1 cellular context compared by ENCODE assay signal in genomic region chr20:32762754-32763201, GRCh38.
A peak's percentile ranks its signal among the peaks of the same experiment; 100 is the strongest.
TF ChIP-seq lines count a peak whose summit lies in the region.

No MANE protein-coding gene starts in this region.

TF ChIP-seq in HepG2, 621 proteins besides CTCF, POLR2A, EP300 and RAD21 (continued from another document and continues in another):
- TF ChIP-seq, protein P1, sequence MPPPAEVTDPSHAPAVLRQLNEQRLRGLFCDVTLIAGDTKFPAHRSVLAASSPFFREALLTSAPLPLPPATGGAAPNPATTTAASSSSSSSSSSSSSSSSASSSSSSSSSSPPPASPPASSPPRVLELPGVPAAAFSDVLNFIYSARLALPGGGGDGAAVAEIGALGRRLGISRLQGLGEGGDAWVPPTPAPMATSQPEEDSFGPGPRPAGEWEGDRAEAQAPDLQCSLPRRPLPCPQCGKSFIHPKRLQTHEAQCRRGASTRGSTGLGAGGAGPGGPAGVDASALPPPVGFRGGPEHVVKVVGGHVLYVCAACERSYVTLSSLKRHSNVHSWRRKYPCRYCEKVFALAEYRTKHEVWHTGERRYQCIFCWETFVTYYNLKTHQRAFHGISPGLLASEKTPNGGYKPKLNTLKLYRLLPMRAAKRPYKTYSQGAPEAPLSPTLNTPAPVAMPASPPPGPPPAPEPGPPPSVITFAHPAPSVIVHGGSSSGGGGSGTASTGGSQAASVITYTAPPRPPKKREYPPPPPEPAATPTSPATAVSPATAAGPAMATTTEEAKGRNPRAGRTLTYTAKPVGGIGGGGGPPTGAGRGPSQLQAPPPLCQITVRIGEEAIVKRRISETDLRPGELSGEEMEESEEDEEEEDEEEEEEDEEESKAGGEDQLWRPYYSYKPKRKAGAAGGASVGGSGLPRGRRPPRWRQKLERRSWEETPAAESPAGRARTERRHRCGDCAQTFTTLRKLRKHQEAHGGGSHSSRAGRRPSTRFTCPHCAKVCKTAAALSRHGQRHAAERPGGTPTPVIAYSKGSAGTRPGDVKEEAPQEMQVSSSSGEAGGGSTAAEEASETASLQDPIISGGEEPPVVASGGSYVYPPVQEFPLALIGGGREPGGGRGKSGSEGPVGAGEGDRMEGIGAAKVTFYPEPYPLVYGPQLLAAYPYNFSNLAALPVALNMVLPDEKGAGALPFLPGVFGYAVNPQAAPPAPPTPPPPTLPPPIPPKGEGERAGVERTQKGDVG (CRISPR knock-in tag; IDR thresholded peaks at IDR 0.05; ENCODE audit: borderline replicate concordance), result peak; percentile 24; the same call in 1 of the 2 replicates
- TF ChIP-seq MED1 (CRISPR knock-in tag; IDR thresholded peaks at IDR 0.05) (peak; percentile 22; the same call in 1 of the 2 replicates), CREM (IDR thresholded peaks at IDR 0.05) (no peak), CREM (CRISPR knock-in tag; IDR thresholded peaks at IDR 0.05) (no peak), MTF1 (CRISPR knock-in tag; IDR thresholded peaks at IDR 0.05) (no peak), RXRA (CRISPR knock-in tag; IDR thresholded peaks at IDR 0.05) (0 out of 2 replicates have a peak, but pooled peaks have one; percentile 49), ZFP41 (CRISPR knock-in tag; IDR thresholded peaks at IDR 0.05; ENCODE audit: borderline replicate concordance) (0 out of 2 replicates have a peak, but pooled peaks have one; percentile 13), PITX1 (CRISPR knock-in tag; IDR thresholded peaks at IDR 0.05) (peak; percentile 10; the same call in 1 of the 2 replicates), MEIS2 (CRISPR knock-in tag; IDR thresholded peaks at IDR 0.05) (peak; percentile 25; the same call in 1 of the 2 replicates), ZNF891 (CRISPR knock-in tag; IDR thresholded peaks at IDR 0.05) (peak; percentile 71), TSC22D2 (CRISPR knock-in tag; IDR thresholded peaks at IDR 0.05; ENCODE audit: borderline replicate concordance) (no peak), CAMTA2 (CRISPR knock-in tag; IDR thresholded peaks at IDR 0.05; ENCODE audit: borderline replicate concordance) (peak; percentile 50; the same call in 1 of the 2 replicates), HNRNPUL1 (IDR thresholded peaks at IDR 0.05; ENCODE audit: low read depth, low read length) (no peak), ZNF414 (CRISPR knock-in tag; IDR thresholded peaks at IDR 0.05) (0 out of 2 replicates have a peak, but pooled peaks have one; percentile 74), SRSF1 (optimal IDR thresholded peaks at IDR 0.05; ENCODE audit: low read depth, low read length) (peak; percentile 16), ZNF800 (CRISPR knock-in tag; IDR thresholded peaks at IDR 0.05) (peak; percentile 17; the same call in 1 of the 2 replicates), HOXD1 (CRISPR knock-in tag; IDR thresholded peaks at IDR 0.05) (no peak; the same call in 1 of the 2 replicates), ZNF512B (CRISPR knock-in tag; IDR thresholded peaks at IDR 0.05; ENCODE audit: borderline replicate concordance) (0 out of 2 replicates have a peak, but pooled peaks have one; percentile 58), ZNF737 (CRISPR knock-in tag; IDR thresholded peaks at IDR 0.05; ENCODE audit: borderline replicate concordance) (no peak), BCL3 (CRISPR knock-in tag; IDR thresholded peaks at IDR 0.05) (peak; percentile 20), FOXO1 (CRISPR knock-in tag; IDR thresholded peaks at IDR 0.05) (no peak), ZMAT5 (CRISPR knock-in tag; IDR thresholded peaks at IDR 0.05; ENCODE audit: borderline replicate concordance, low read depth) (no peak), NCOA2 (CRISPR knock-in tag; IDR thresholded peaks at IDR 0.05) (no peak), HOXA3 (CRISPR knock-in tag; IDR thresholded peaks at IDR 0.05) (no peak), ZFP91 (CRISPR knock-in tag; IDR thresholded peaks at IDR 0.05; ENCODE audit: borderline replicate concordance) (0 out of 2 replicates have a peak, but pooled peaks have one; percentile 83)
- TF ChIP-seq, protein P2, sequence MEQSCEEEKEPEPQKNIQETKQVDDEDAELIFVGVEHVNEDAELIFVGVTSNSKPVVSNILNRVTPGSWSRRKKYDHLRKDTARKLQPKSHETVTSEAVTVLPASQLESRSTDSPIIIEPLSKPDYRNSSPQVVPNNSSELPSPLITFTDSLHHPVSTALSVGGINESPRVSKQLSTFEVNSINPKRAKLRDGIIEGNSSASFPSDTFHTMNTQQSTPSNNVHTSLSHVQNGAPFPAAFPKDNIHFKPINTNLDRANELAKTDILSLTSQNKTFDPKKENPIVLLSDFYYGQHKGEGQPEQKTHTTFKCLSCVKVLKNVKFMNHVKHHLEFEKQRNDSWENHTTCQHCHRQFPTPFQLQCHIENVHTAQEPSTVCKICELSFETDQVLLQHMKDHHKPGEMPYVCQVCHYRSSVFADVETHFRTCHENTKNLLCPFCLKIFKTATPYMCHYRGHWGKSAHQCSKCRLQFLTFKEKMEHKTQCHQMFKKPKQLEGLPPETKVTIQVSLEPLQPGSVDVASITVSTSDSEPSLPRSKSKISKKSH (CRISPR knock-in tag; IDR thresholded peaks at IDR 0.05; ENCODE audit: borderline replicate concordance), result peak; percentile 93
- TF ChIP-seq, protein P3, sequence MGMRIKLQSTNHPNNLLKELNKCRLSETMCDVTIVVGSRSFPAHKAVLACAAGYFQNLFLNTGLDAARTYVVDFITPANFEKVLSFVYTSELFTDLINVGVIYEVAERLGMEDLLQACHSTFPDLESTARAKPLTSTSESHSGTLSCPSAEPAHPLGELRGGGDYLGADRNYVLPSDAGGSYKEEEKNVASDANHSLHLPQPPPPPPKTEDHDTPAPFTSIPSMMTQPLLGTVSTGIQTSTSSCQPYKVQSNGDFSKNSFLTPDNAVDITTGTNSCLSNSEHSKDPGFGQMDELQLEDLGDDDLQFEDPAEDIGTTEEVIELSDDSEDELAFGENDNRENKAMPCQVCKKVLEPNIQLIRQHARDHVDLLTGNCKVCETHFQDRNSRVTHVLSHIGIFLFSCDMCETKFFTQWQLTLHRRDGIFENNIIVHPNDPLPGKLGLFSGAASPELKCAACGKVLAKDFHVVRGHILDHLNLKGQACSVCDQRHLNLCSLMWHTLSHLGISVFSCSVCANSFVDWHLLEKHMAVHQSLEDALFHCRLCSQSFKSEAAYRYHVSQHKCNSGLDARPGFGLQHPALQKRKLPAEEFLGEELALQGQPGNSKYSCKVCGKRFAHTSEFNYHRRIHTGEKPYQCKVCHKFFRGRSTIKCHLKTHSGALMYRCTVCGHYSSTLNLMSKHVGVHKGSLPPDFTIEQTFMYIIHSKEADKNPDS (CRISPR knock-in tag; IDR thresholded peaks at IDR 0.05), result no peak
- TF ChIP-seq, protein P4, sequence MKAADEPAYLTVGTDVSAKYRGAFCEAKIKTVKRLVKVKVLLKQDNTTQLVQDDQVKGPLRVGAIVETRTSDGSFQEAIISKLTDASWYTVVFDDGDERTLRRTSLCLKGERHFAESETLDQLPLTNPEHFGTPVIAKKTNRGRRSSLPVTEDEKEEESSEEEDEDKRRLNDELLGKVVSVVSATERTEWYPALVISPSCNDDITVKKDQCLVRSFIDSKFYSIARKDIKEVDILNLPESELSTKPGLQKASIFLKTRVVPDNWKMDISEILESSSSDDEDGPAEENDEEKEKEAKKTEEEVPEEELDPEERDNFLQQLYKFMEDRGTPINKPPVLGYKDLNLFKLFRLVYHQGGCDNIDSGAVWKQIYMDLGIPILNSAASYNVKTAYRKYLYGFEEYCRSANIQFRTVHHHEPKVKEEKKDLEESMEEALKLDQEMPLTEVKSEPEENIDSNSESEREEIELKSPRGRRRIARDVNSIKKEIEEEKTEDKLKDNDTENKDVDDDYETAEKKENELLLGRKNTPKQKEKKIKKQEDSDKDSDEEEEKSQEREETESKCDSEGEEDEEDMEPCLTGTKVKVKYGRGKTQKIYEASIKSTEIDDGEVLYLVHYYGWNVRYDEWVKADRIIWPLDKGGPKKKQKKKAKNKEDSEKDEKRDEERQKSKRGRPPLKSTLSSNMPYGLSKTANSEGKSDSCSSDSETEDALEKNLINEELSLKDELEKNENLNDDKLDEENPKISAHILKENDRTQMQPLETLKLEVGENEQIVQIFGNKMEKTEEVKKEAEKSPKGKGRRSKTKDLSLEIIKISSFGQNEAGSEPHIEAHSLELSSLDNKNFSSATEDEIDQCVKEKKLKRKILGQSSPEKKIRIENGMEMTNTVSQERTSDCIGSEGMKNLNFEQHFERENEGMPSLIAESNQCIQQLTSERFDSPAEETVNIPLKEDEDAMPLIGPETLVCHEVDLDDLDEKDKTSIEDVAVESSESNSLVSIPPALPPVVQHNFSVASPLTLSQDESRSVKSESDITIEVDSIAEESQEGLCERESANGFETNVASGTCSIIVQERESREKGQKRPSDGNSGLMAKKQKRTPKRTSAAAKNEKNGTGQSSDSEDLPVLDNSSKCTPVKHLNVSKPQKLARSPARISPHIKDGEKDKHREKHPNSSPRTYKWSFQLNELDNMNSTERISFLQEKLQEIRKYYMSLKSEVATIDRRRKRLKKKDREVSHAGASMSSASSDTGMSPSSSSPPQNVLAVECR (CRISPR knock-in tag; IDR thresholded peaks at IDR 0.05; ENCODE audit: borderline replicate concordance), result peak; percentile 64
- TF ChIP-seq, protein P5, sequence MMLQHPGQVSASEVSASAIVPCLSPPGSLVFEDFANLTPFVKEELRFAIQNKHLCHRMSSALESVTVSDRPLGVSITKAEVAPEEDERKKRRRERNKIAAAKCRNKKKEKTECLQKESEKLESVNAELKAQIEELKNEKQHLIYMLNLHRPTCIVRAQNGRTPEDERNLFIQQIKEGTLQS (CRISPR knock-in tag; IDR thresholded peaks at IDR 0.05), result 0 out of 2 replicates have a peak, but pooled peaks have one; percentile 4
- TF ChIP-seq, protein P6, sequence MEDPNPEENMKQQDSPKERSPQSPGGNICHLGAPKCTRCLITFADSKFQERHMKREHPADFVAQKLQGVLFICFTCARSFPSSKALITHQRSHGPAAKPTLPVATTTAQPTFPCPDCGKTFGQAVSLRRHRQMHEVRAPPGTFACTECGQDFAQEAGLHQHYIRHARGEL (CRISPR knock-in tag; IDR thresholded peaks at IDR 0.05), result 0 out of 2 replicates have a peak, but pooled peaks have one; percentile 8
